ENCODE assay signal across 9 cellular contexts in the genomic region with DNA sequence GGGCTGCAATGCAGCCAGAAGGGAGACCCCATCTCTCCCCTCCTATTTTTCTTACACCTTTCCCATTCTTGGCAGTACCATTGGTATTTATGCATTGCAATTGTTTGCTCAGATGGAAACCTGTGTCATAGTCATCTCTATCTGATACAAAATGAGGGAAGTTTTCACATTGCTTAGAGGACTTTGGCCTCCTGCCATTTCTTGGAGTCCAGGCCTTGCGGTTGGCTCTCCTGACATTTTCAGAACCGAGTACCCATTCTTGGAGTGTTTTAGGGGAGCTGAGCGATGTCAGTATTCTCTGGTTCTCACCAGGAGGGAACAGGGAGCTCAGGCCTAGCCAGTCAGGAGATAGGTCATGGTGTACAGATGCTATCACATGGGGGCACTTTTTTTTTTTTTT. TPM values are rescaled to one million over a fixed set of nuclear protein-coding genes. Genes with fewer than 3 reads are reported as not detected.
A peak's percentile ranks its signal among the peaks of the same experiment; 100 is the strongest.
DNase-seq lines count a peak whose midpoint lies in the region; ATAC-seq and TF ChIP-seq lines count a peak whose summit lies in the region.
"Had no signal": no experiment of that assay in that cellular context is flagged by ENCODE, and none has a peak within 500 bp of the region (broad histone marks: within the 10 kb centered on the region; RNA-seq: fewer than 3 reads in every experiment).

No MANE protein-coding gene starts in this region.

- peaks cover 55% of the 10 kb centered on the region for H3K36me3 Mint-ChIP-seq in GM23338 (ENCODE audit: low read depth)
- H3K36me3 Mint-ChIP-seq in progenitor cell of endocrine pancreas (ENCODE audit: insufficient read depth), result peaks cover 17% of the 10 kb centered on the region

- H2AFZ ChIP-seq in GM23338, result no peak overlapping the region

- peak overlapping the region; percentile 96 for H3K4me3 ChIP-seq in GM23338
- H3K4me3 ChIP-seq in SK-N-MC, result peak overlapping the region; percentile 83; the same call in 1 of the 2 replicates
- peak overlapping the region; percentile 88 for H3K4me3 ChIP-seq in epithelial cell of esophagus (ENCODE audit: low read length)

- peaks cover 19% of the 10 kb centered on the region for H3K27me3 Mint-ChIP-seq in GM23338 (ENCODE audit: insufficient read depth, low read depth, poor library complexity)
- peaks cover 16% of the 10 kb centered on the region for H3K27me3 Mint-ChIP-seq in progenitor cell of endocrine pancreas

- peaks cover 24% of the 10 kb centered on the region for H3K79me2 ChIP-seq in GM23338 (replicated peaks; ENCODE audit: insufficient read depth)

- H4K20me1 ChIP-seq in GM23338 (replicated peaks; ENCODE audit: insufficient read depth), result peaks cover 7% of the 10 kb centered on the region; the same call in 1 of the 2 replicates

- peak overlapping the region; percentile 86 for H3K9ac ChIP-seq in SK-N-MC (ENCODE audit: insufficient read length)

- no peaks in the 10 kb centered on the region for H3K27me3 ChIP-seq in GM23338 (ENCODE audit: insufficient read depth)

- no peak for ATAC-seq in GM23338

- H3F3A ChIP-seq in GM23338 (replicated peaks; ENCODE audit: low read depth), result 0 out of 2 replicates have a peak, but pooled peaks cover 7% of the 10 kb centered on the region

- H3K4me3 Mint-ChIP-seq in GM23338, result peak overlapping the region; percentile 89
- H3K4me3 Mint-ChIP-seq in progenitor cell of endocrine pancreas (ENCODE audit: low read depth), result peak overlapping the region; percentile 90

- TF ChIP-seq CTCF in GM23338 (conservative IDR thresholded peaks at IDR 0.05; ENCODE audit: low read depth in 2 of 2) (no peak), epithelial cell of esophagus (IDR thresholded peaks at IDR 0.05; ENCODE audit: insufficient read depth, low read depth, low read length, missing control alignments) (no peak), progenitor cell of endocrine pancreas (IDR thresholded peaks at IDR 0.05; ENCODE audit: unreplicated experiment) (no peak)

- no peaks in the 10 kb centered on the region for H3K9me3 ChIP-seq in SK-N-MC (ENCODE audit: low read depth, low read length)

- peak overlapping the region; percentile 100 for H3K4me2 ChIP-seq in GM23338

- no peaks in the 10 kb centered on the region for H3K9me2 ChIP-seq in GM23338 (ENCODE audit: insufficient read depth)

- DNase-seq in GM23338 (ENCODE audit: low spot score), result no peak
- no peak for DNase-seq in SK-N-MC (ENCODE audit: low read depth, low spot score)
- DNase-seq in epithelial cell of esophagus (ENCODE audit: low read depth), result no peak
- no peak for DNase-seq in progenitor cell of endocrine pancreas (ENCODE audit: low spot score, unreplicated experiment)
- DNase-seq in occipital lobe (lab: John Stamatoyannopoulos, UW), result no peak
- no peak for DNase-seq in HPDE6-E6E7 (ENCODE audit: extremely low spot score)
- DNase-seq in NCI-H187 treated with DMSO at 0.1 percent for 48 hours (lab: John Stamatoyannopoulos, UW), result no peak
- no peak for DNase-seq in NCI-H2227 (lab: John Stamatoyannopoulos, UW; ENCODE audit: unreplicated experiment)
- DNase-seq: cortex of kidney had no signal

- H3K27ac Mint-ChIP-seq in GM23338, result no peak overlapping the region
- no peak overlapping the region for H3K27ac Mint-ChIP-seq in progenitor cell of endocrine pancreas

- H3K36me3 ChIP-seq in GM23338 (ENCODE audit: insufficient read depth) (peaks cover 9% of the 10 kb centered on the region), SK-N-MC (ENCODE audit: insufficient read depth, low read length) (peaks cover 33% of the 10 kb centered on the region)

- H3K4me1 ChIP-seq in GM23338 (ENCODE audit: insufficient read depth), result peaks cover 23% of the 10 kb centered on the region

- no peak overlapping the region for H3K27ac ChIP-seq in GM23338 (ENCODE audit: low read depth)
- no peak overlapping the region for H3K27ac ChIP-seq in SK-N-MC

- peaks cover 6% of the 10 kb centered on the region; the same call in 2 of the 3 replicates for H3K9me3 Mint-ChIP-seq in GM23338
- H3K9me3 Mint-ChIP-seq in progenitor cell of endocrine pancreas (ENCODE audit: low read depth), result peaks cover 4% of the 10 kb centered on the region

- H3K4me1 Mint-ChIP-seq in GM23338, result peaks cover 27% of the 10 kb centered on the region
- peaks cover 8% of the 10 kb centered on the region for H3K4me1 Mint-ChIP-seq in progenitor cell of endocrine pancreas (ENCODE audit: low read depth)

TF ChIP-seq in GM23338, 12 proteins besides CTCF, POLR2A, EP300 and RAD21 (continues in another document):
- TF ChIP-seq POLR2AphosphoS5 (IDR thresholded peaks at IDR 0.05; ENCODE audit: low read depth) (no peak), STAT1 (IDR thresholded peaks at IDR 0.05; ENCODE audit: unreplicated experiment) (no peak), ZNF114 (CRISPR knock-in tag; IDR thresholded peaks at IDR 0.05) (no peak), NANOG (IDR thresholded peaks at IDR 0.05; ENCODE audit: borderline replicate concordance) (no peak), JUNB (IDR thresholded peaks at IDR 0.05; ENCODE audit: unreplicated experiment) (no peak)
- TF ChIP-seq, protein P1, sequence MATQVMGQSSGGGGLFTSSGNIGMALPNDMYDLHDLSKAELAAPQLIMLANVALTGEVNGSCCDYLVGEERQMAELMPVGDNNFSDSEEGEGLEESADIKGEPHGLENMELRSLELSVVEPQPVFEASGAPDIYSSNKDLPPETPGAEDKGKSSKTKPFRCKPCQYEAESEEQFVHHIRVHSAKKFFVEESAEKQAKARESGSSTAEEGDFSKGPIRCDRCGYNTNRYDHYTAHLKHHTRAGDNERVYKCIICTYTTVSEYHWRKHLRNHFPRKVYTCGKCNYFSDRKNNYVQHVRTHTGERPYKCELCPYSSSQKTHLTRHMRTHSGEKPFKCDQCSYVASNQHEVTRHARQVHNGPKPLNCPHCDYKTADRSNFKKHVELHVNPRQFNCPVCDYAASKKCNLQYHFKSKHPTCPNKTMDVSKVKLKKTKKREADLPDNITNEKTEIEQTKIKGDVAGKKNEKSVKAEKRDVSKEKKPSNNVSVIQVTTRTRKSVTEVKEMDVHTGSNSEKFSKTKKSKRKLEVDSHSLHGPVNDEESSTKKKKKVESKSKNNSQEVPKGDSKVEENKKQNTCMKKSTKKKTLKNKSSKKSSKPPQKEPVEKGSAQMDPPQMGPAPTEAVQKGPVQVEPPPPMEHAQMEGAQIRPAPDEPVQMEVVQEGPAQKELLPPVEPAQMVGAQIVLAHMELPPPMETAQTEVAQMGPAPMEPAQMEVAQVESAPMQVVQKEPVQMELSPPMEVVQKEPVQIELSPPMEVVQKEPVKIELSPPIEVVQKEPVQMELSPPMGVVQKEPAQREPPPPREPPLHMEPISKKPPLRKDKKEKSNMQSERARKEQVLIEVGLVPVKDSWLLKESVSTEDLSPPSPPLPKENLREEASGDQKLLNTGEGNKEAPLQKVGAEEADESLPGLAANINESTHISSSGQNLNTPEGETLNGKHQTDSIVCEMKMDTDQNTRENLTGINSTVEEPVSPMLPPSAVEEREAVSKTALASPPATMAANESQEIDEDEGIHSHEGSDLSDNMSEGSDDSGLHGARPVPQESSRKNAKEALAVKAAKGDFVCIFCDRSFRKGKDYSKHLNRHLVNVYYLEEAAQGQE (IDR thresholded peaks at IDR 0.05; ENCODE audit: unreplicated experiment), result no peak

RNA-seq across cellular contexts. Expression of a gene that starts 1.5 kb away (rescaled TPM):
- 68.6 and 80.0 TPM in 2 replicates for total RNA-seq in GM23338 (2014; rRNA removed; shearing (Covaris generic))
- 36.0 and 37.6 TPM in 2 replicates for polyA plus RNA-seq in GM23338 (2016; fragmentation: Nextera tagmentation; extraction: Ambion mirVana)
- 89.6 and 94.2 TPM in 2 replicates for total RNA-seq in progenitor cell of endocrine pancreas
- 32.9 TPM for total RNA-seq in occipital lobe

RNA-seq across cellular contexts. Expression of a gene that starts 58.1 kb away (rescaled TPM):
- total RNA-seq in GM23338 (2014; rRNA removed; shearing (Covaris generic)), result not detected in 2 replicates
- 0.14 TPM in 1 of 2 replicates, not detected in the other for polyA plus RNA-seq in GM23338 (2016; fragmentation: Nextera tagmentation; extraction: Ambion mirVana)
- not detected in 2 replicates for total RNA-seq in progenitor cell of endocrine pancreas
- under 0.01 TPM for total RNA-seq in occipital lobe
